23 cellular contexts compared by ENCODE assay signal in the genomic region with DNA sequence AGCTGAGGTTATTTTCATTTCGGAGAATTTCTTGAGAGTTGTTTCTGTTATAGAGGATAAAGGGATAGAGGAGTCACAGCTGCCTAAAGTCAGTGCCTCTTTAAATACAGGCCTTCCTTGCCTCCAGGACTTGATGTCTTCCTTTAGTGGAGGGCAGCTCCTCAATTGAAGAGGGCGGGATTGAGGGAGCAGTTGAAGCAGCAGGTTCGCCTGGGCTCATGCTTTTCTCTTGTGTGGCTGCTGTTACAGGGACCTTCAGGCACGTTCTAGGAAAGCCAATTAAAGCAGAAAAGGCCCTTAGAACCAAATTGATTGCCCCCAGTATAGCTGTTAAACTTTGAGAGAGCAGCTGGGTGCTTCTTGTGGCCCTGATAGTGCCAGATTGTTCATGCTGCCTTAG. TPM values are rescaled to one million over a fixed set of nuclear protein-coding genes. Genes with fewer than 3 reads are reported as not detected.
DNase-seq lines count a peak whose midpoint lies in the region; ATAC-seq and TF ChIP-seq lines count a peak whose summit lies in the region.
"Had no signal": no experiment of that assay in that cellular context is flagged by ENCODE, and none has a peak within 500 bp of the region (broad histone marks: within the 10 kb centered on the region; RNA-seq: fewer than 3 reads in every experiment).

No MANE protein-coding gene starts in this region.

- no peaks in the 10 kb centered on the region; the same call in 2 of the 3 replicates for H3K4me1 Mint-ChIP-seq in GM23338
- no peaks in the 10 kb centered on the region; the same call in 1 of the 2 replicates for H3K4me1 Mint-ChIP-seq in WTC11
- peaks cover 25% of the 10 kb centered on the region for H3K4me1 Mint-ChIP-seq in glutamatergic neuron (ENCODE audit: low read depth, unreplicated experiment)
- peaks cover 8% of the 10 kb centered on the region for H3K4me1 Mint-ChIP-seq in MCF 10A (ENCODE audit: insufficient read depth, unreplicated experiment)

- H3K27me3 ChIP-seq in DOHH2 (ENCODE audit: control insufficient read depth, low read length) (no peaks in the 10 kb centered on the region), GM23338 (ENCODE audit: insufficient read depth) (no peaks in the 10 kb centered on the region)
- H3K27me3 ChIP-seq: MG63, SJCRH30 had no signal

- H4K20me1 ChIP-seq in DOHH2 (ENCODE audit: control insufficient read depth, insufficient read depth, low read depth, low read length) (no peaks in the 10 kb centered on the region), GM23338 (replicated peaks; ENCODE audit: insufficient read depth) (no peaks in the 10 kb centered on the region)

- H3K79me2 ChIP-seq in DOHH2 (ENCODE audit: control insufficient read depth, low read length) (no peaks in the 10 kb centered on the region), GM23338 (replicated peaks; ENCODE audit: insufficient read depth) (no peaks in the 10 kb centered on the region)

- ATAC-seq in GM23338 (peak; percentile 48; the same call in 2 of the 3 replicates), WTC11 (peak; percentile 74), esophagus mucosa (no peak)
- ATAC-seq: CD8-positive, alpha-beta T cell; HCT116; PC-3 had no signal

- H3K27ac ChIP-seq in DOHH2 (ENCODE audit: low read depth, low read length) (peak overlapping the region; percentile 10; the same call in 1 of the 2 replicates), GM23338 (ENCODE audit: low read depth) (no peak overlapping the region)
- H3K27ac ChIP-seq: GM23248, SJCRH30 had no signal

- H3K9me2 ChIP-seq in DOHH2 (replicated peaks; ENCODE audit: control insufficient read depth, low read length) (no peaks in the 10 kb centered on the region), GM23338 (ENCODE audit: insufficient read depth) (no peaks in the 10 kb centered on the region)

- TF ChIP-seq CTCF in DOHH2 (IDR thresholded peaks at IDR 0.05; ENCODE audit: low read depth, low read length, poor library complexity, severe bottlenecking): no peak
- no peak for TF ChIP-seq CTCF in GM23338 (conservative IDR thresholded peaks at IDR 0.05; ENCODE audit: low read depth in 2 of 2)
- no peak for TF ChIP-seq CTCF in WTC11 (IDR thresholded peaks at IDR 0.05)
- TF ChIP-seq CTCF in glutamatergic neuron (IDR thresholded peaks at IDR 0.05; ENCODE audit: partially characterized antibody, unreplicated experiment): no peak
- TF ChIP-seq CTCF in MCF 10A (IDR thresholded peaks at IDR 0.05; ENCODE audit: unreplicated experiment): no peak

- H3K4me3 ChIP-seq in DOHH2 (ENCODE audit: low read length): 0 out of 2 replicates have a peak overlapping the region, but pooled peaks have one; percentile 37
- no peak overlapping the region for H3K4me3 ChIP-seq in GM23338
- H3K4me3 ChIP-seq: GM23248, MG63, SJCRH30 had no signal

- H3K27ac Mint-ChIP-seq in GM23338: no peak overlapping the region
- H3K27ac Mint-ChIP-seq in WTC11: no peak overlapping the region
- peak overlapping the region; percentile 60 for H3K27ac Mint-ChIP-seq in glutamatergic neuron (ENCODE audit: unreplicated experiment)
- no peak overlapping the region for H3K27ac Mint-ChIP-seq in MCF 10A (ENCODE audit: low read depth, unreplicated experiment)
- H3K27ac Mint-ChIP-seq: CD8-positive, alpha-beta T cell had no signal

- H3K9me3 ChIP-seq in DOHH2 (ENCODE audit: control insufficient read depth, insufficient read depth, low read length): peaks cover 7% of the 10 kb centered on the region; the same call in 1 of the 2 replicates
- H3K9me3 ChIP-seq: MG63 had no signal

- BruUV-seq in MCF 10A (replicated peaks; lab: Mats Ljungman, UMichigan): no TSS peak

- H3K4me2 ChIP-seq in DOHH2 (ENCODE audit: low read length): peak overlapping the region; percentile 62
- no peak overlapping the region for H3K4me2 ChIP-seq in GM23338

- no peak for DNase-seq in GM23338 (ENCODE audit: low spot score)
- no peak for DNase-seq in WTC11 (ENCODE audit: low spot score)
- DNase-seq in glutamatergic neuron: no peak
- DNase-seq in COLO829 (ENCODE audit: low spot score): no peak
- DNase-seq in stimulated activated CD4-positive, alpha-beta T cell treated with anti-CD3 and anti-CD28 coated beads, Interleukin-4, amount 100 ng/mL, for 24 hours: no peak
- no peak for DNase-seq in MCF 10A (ENCODE audit: unreplicated experiment)
- DNase-seq: 8988T; CD8-positive, alpha-beta T cell; DND-41; GM23248; KG1; MG63; NCI-H1092; NCI-H146; NCI-H2081 treated with DMSO at 0.1 percent for 48 hours; NCI-H226; NCI-H526; NK-92 treated with Interleukin-12 subunit alpha and Interleukin-12 subunit beta, amount 100 ng/mL, for 24 hours; PC-3; SJCRH30 had no signal

- peaks cover 65% of the 10 kb centered on the region for H3K4me1 ChIP-seq in DOHH2 (ENCODE audit: control insufficient read depth, low read length)
- 0 out of 2 replicates have a peak, but pooled peaks cover 3% of the 10 kb centered on the region for H3K4me1 ChIP-seq in GM23338 (ENCODE audit: insufficient read depth)

- CTCF ChIA-PET in WTC11 (lab: Charles Lee): no interaction called here
- CTCF ChIA-PET in MCF 10A (lab: Yijun Ruan, JAX): interaction anchor here (0.7 kb wide), 1 partner anchor 525 kb away, joined by 3 read pairs; no protein-coding TSS in a partner anchor

- H3K36me3 ChIP-seq in DOHH2 (ENCODE audit: control insufficient read depth, low read length): peaks cover 20% of the 10 kb centered on the region
- H3K36me3 ChIP-seq in GM23338 (ENCODE audit: insufficient read depth): no peaks in the 10 kb centered on the region
- H3K36me3 ChIP-seq: MG63, SJCRH30 had no signal

- H3K4me3 Mint-ChIP-seq in GM23338: no peak overlapping the region
- H3K4me3 Mint-ChIP-seq in WTC11: no peak overlapping the region
- no peak overlapping the region for H3K4me3 Mint-ChIP-seq in glutamatergic neuron (ENCODE audit: unreplicated experiment)
- no peak overlapping the region for H3K4me3 Mint-ChIP-seq in MCF 10A (ENCODE audit: unreplicated experiment)
- H3K4me3 Mint-ChIP-seq: CD8-positive, alpha-beta T cell had no signal

- intact Hi-C loops in MCF 10A (cut with micrococcal nuclease): no loop called here

- H3K27me3 Mint-ChIP-seq in GM23338 (ENCODE audit: insufficient read depth, low read depth, poor library complexity) (no peaks in the 10 kb centered on the region), WTC11 (ENCODE audit: low read depth) (no peaks in the 10 kb centered on the region; the same call in 1 of the 2 replicates), glutamatergic neuron (ENCODE audit: unreplicated experiment) (no peaks in the 10 kb centered on the region), MCF 10A (ENCODE audit: insufficient read depth, unreplicated experiment) (peaks cover 18% of the 10 kb centered on the region)

- peak overlapping the region; percentile 12; the same call in 1 of the 2 replicates for H2AFZ ChIP-seq in GM23338
- H2AFZ ChIP-seq: GM23248 had no signal

- no peaks in the 10 kb centered on the region for H3K36me3 Mint-ChIP-seq in GM23338 (ENCODE audit: low read depth)
- H3K36me3 Mint-ChIP-seq in WTC11: peaks cover 5% of the 10 kb centered on the region; the same call in 1 of the 2 replicates
- H3K36me3 Mint-ChIP-seq in glutamatergic neuron (ENCODE audit: unreplicated experiment): peaks cover 7% of the 10 kb centered on the region
- peaks cover 5% of the 10 kb centered on the region for H3K36me3 Mint-ChIP-seq in MCF 10A (ENCODE audit: insufficient read depth, unreplicated experiment)
- H3K36me3 Mint-ChIP-seq: CD8-positive, alpha-beta T cell had no signal

- H3K9me3 Mint-ChIP-seq in GM23338: no peaks in the 10 kb centered on the region; the same call in 2 of the 3 replicates
- H3K9me3 Mint-ChIP-seq in WTC11: peaks cover 12% of the 10 kb centered on the region
- peaks cover 2% of the 10 kb centered on the region for H3K9me3 Mint-ChIP-seq in glutamatergic neuron (ENCODE audit: unreplicated experiment)
- H3K9me3 Mint-ChIP-seq in MCF 10A (ENCODE audit: unreplicated experiment): peaks cover 7% of the 10 kb centered on the region
- H3K9me3 Mint-ChIP-seq: CD8-positive, alpha-beta T cell had no signal

- no peaks in the 10 kb centered on the region for H3F3A ChIP-seq in DOHH2 (ENCODE audit: control insufficient read depth, insufficient read depth)
- no peaks in the 10 kb centered on the region for H3F3A ChIP-seq in GM23338 (replicated peaks; ENCODE audit: low read depth)

- POLR2A ChIA-PET in WTC11 (lab: Charles Lee): no interaction called here
- POLR2A ChIA-PET in MCF 10A (lab: Yijun Ruan, JAX): no interaction called here

TF ChIP-seq in GM23338, 12 proteins besides CTCF, POLR2A, EP300 and RAD21 (continues in another document):
- no peak for TF ChIP-seq ZNF331 (CRISPR knock-in tag; IDR thresholded peaks at IDR 0.05; ENCODE audit: low read depth)
- TF ChIP-seq, protein P1, sequence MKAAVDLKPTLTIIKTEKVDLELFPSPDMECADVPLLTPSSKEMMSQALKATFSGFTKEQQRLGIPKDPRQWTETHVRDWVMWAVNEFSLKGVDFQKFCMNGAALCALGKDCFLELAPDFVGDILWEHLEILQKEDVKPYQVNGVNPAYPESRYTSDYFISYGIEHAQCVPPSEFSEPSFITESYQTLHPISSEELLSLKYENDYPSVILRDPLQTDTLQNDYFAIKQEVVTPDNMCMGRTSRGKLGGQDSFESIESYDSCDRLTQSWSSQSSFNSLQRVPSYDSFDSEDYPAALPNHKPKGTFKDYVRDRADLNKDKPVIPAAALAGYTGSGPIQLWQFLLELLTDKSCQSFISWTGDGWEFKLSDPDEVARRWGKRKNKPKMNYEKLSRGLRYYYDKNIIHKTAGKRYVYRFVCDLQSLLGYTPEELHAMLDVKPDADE (IDR thresholded peaks at IDR 0.05): no peak

TF ChIP-seq in WTC11, 78 proteins besides CTCF, POLR2A, EP300 and RAD21 (continues in another document):
- no peak for TF ChIP-seq MXD4 (CRISPR knock-in tag; IDR thresholded peaks at IDR 0.05; ENCODE audit: borderline replicate concordance)
- TF ChIP-seq, protein P2, sequence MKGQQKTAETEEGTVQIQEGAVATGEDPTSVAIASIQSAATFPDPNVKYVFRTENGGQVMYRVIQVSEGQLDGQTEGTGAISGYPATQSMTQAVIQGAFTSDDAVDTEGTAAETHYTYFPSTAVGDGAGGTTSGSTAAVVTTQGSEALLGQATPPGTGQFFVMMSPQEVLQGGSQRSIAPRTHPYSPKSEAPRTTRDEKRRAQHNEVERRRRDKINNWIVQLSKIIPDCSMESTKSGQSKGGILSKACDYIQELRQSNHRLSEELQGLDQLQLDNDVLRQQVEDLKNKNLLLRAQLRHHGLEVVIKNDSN (CRISPR knock-in tag; IDR thresholded peaks at IDR 0.05): no peak
- no peak for TF ChIP-seq JAZF1 (CRISPR knock-in tag; IDR thresholded peaks at IDR 0.05)
- TF ChIP-seq FOXK1 (CRISPR knock-in tag; IDR thresholded peaks at IDR 0.05): no peak
- TF ChIP-seq SOX15 (CRISPR knock-in tag; IDR thresholded peaks at IDR 0.05): no peak

RNA-seq across cellular contexts. Expression of a gene that starts 42.0 kb away (rescaled TPM):
- 34.1 and 49.8 TPM in 2 replicates for total RNA-seq in GM23338 (2014; rRNA removed; shearing (Covaris generic))
- 14.2 and 15.7 TPM in 2 replicates for polyA plus RNA-seq in GM23338 (2016; fragmentation: Nextera tagmentation; extraction: Ambion mirVana)
- 33.4 to 33.8 TPM (median 33.6 TPM) in 3 replicates for total RNA-seq in WTC11 (2021)
- 3.9 TPM for total RNA-seq in glutamatergic neuron (ENCODE audit: unreplicated experiment)
- 33.8 TPM for total RNA-seq in esophagus mucosa
- total RNA-seq in MCF 10A (2022): 99.0 and 119 TPM in 2 replicates
- total RNA-seq: CD8-positive, alpha-beta T cell had no signal
